In genomic region chr11:66371627-66372415, GRCh38 we compare ENCODE assay signal across 8 cellular contexts. TPM values are rescaled to one million over a fixed set of nuclear protein-coding genes. Genes with fewer than 3 reads are reported as not detected.
A peak's percentile ranks its signal among the peaks of the same experiment; 100 is the strongest.
DNase-seq lines count a peak whose midpoint lies in the region; ATAC-seq and TF ChIP-seq lines count a peak whose summit lies in the region.

A gene with protein sequence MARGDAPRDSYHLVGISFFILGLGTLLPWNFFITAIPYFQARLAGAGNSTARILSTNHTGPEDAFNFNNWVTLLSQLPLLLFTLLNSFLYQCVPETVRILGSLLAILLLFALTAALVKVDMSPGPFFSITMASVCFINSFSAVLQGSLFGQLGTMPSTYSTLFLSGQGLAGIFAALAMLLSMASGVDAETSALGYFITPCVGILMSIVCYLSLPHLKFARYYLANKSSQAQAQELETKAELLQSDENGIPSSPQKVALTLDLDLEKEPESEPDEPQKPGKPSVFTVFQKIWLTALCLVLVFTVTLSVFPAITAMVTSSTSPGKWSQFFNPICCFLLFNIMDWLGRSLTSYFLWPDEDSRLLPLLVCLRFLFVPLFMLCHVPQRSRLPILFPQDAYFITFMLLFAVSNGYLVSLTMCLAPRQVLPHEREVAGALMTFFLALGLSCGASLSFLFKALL (minus strand): TSS chr11:66371760. CDS start chr11:66371591, 169 bp downstream.

- peaks cover 3 to 19% of the 10 kb centered on the region in 2 donors for H3K36me3 ChIP-seq in duodenal mucosa (ENCODE audit: control insufficient read depth in 1 of 2, insufficient read depth in 2 of 2, low read length in 2 of 2)
- peaks cover 14% of the 10 kb centered on the region for H3K36me3 ChIP-seq in mesendoderm (ENCODE audit: control insufficient read depth, insufficient read depth, low read length)

- peak within 1 kb of the TSS; percentile 94 for H2BK5ac ChIP-seq in mesendoderm (ENCODE audit: low read length)

- peak within 1 kb of the TSS; percentile 86 for H2AK5ac ChIP-seq in mesendoderm (ENCODE audit: low read length)

- DNase-seq in NCI-H226 (peak; percentile 9), mesendoderm (peak; percentile 98), T1000 (lab: John Stamatoyannopoulos, UW) (no peak)
- peak; percentile 93 for DNase-seq in activated CD4-positive, alpha-beta T cell treated with anti-CD3 and anti-CD28 coated beads, Interleukin-2, amount 10 ng/mL, durations not matched to agents 24 days and 14 days
- DNase-seq in stimulated activated CD8-positive, alpha-beta memory T cell treated with anti-CD3 and anti-CD28 coated beads, Interleukin-15, amount 100 ng/mL, for 4 hours (ENCODE audit: low read depth in 2 of 2) = peak; percentile 58 to 64

- no peak within 1 kb of the TSS for H4K8ac ChIP-seq in mesendoderm (ENCODE audit: low read depth, low read length)

- H3K4me1 ChIP-seq in duodenal mucosa (ENCODE audit: control insufficient read depth in 1 of 2, insufficient read depth in 2 of 2, low read length in 2 of 2) (peaks cover 12 to 17% of the 10 kb centered on the region in 2 donors), mesendoderm (ENCODE audit: control insufficient read depth, low read depth, low read length) (peaks cover 12% of the 10 kb centered on the region)

- peaks cover 12% of the 10 kb centered on the region for H3K36me3 Mint-ChIP-seq in activated CD4-positive, alpha-beta T cell treated with anti-CD3 and anti-CD28 coated beads, Interleukin-2, amount 10 ng/mL, durations not matched to agents 24 days and 14 days (ENCODE audit: low read depth)

- peak within 1 kb of the TSS; percentile 88 for H3K4me3 Mint-ChIP-seq in activated CD4-positive, alpha-beta T cell treated with anti-CD3 and anti-CD28 coated beads, Interleukin-2, amount 10 ng/mL, durations not matched to agents 24 days and 14 days

- H3K27me3 ChIP-seq in duodenal mucosa (ENCODE audit: control insufficient read depth in 1 of 2, insufficient read depth in 2 of 2, low read length in 2 of 2) = no peaks in the 10 kb centered on the region
- no peaks in the 10 kb centered on the region for H3K27me3 ChIP-seq in mesendoderm (ENCODE audit: insufficient read depth, low read length, poor library complexity)

- TF ChIP-seq POLR2A in GM15510 (IDR thresholded peaks at IDR 0.05; ENCODE audit: borderline replicate concordance, extremely low read depth, insufficient read length) = peak; percentile 40

- H3K27me3 Mint-ChIP-seq in activated CD4-positive, alpha-beta T cell treated with anti-CD3 and anti-CD28 coated beads, Interleukin-2, amount 10 ng/mL, durations not matched to agents 24 days and 14 days = peaks cover 2% of the 10 kb centered on the region

- peaks cover 19% of the 10 kb centered on the region for H3K79me1 ChIP-seq in mesendoderm (ENCODE audit: low read length)

- H3K4me2 ChIP-seq in mesendoderm (ENCODE audit: low read length) = peak within 1 kb of the TSS; percentile 28

- peak within 1 kb of the TSS; percentile 50 for H3K27ac ChIP-seq in duodenal mucosa (ENCODE audit: low read depth, low read length)
- H3K27ac ChIP-seq in mesendoderm (ENCODE audit: low read depth, low read length) = peak within 1 kb of the TSS; percentile 97

- H3K4ac ChIP-seq in mesendoderm (ENCODE audit: low read depth, low read length) = peak within 1 kb of the TSS; percentile 77

- H3K18ac ChIP-seq in mesendoderm (ENCODE audit: low read length) = peak within 1 kb of the TSS; percentile 79

- peak; percentile 69 for ATAC-seq in HG03095 (IDR thresholded peaks at IDR 0.05; ENCODE audit: unreplicated experiment)

- peak within 1 kb of the TSS; percentile 14 for H2BK15ac ChIP-seq in mesendoderm (replicated peaks; ENCODE audit: low read depth)

- H2BK120ac ChIP-seq in mesendoderm (ENCODE audit: low read depth, low read length) = peak within 1 kb of the TSS; percentile 65

- H3K23ac ChIP-seq in mesendoderm (ENCODE audit: low read length) = peak within 1 kb of the TSS; percentile 56

- peak within 1 kb of the TSS; percentile 99 for H3K56ac ChIP-seq in mesendoderm (ENCODE audit: low read length)

- intact Hi-C loops in activated CD4-positive, alpha-beta T cell treated with anti-CD3 and anti-CD28 coated beads, Interleukin-2, amount 10 ng/mL, durations not matched to agents 24 days and 14 days (cut with micrococcal nuclease) = loop anchor here (1.0 kb wide), 1 partner anchor 24 kb away; no protein-coding TSS in a partner anchor

- H3K4me3 ChIP-seq in duodenal mucosa (ENCODE audit: low read depth in 1 of 2, low read length in 2 of 2) = peak within 1 kb of the TSS; percentile 68 to 70
- peak within 1 kb of the TSS; percentile 98 for H3K4me3 ChIP-seq in mesendoderm (ENCODE audit: low read length)

- peak within 1 kb of the TSS; percentile 89 for H3K27ac Mint-ChIP-seq in activated CD4-positive, alpha-beta T cell treated with anti-CD3 and anti-CD28 coated beads, Interleukin-2, amount 10 ng/mL, durations not matched to agents 24 days and 14 days

- no CpG with 5 or more reads among the region's 72 CpGs for WGBS in mesendoderm (ENCODE audit: extremely low coverage, insufficient coverage, low lambda C conversion rate)

- H3K4me1 Mint-ChIP-seq in activated CD4-positive, alpha-beta T cell treated with anti-CD3 and anti-CD28 coated beads, Interleukin-2, amount 10 ng/mL, durations not matched to agents 24 days and 14 days = peaks cover 17% of the 10 kb centered on the region

- H3K9me3 ChIP-seq in duodenal mucosa (ENCODE audit: control insufficient read depth in 1 of 2, low read length in 2 of 2) = no peaks in the 10 kb centered on the region

- no peaks in the 10 kb centered on the region for H3K9me3 Mint-ChIP-seq in activated CD4-positive, alpha-beta T cell treated with anti-CD3 and anti-CD28 coated beads, Interleukin-2, amount 10 ng/mL, durations not matched to agents 24 days and 14 days

- H3K9ac ChIP-seq in duodenal mucosa (ENCODE audit: low read depth in 1 of 2, low read length in 2 of 2) = peak within 1 kb of the TSS; percentile 60 to 73
- H3K9ac ChIP-seq in mesendoderm (ENCODE audit: low read length) = peak within 1 kb of the TSS; percentile 98

- H4K5ac ChIP-seq in mesendoderm (ENCODE audit: low read length) = no peak within 1 kb of the TSS

- H3K79me2 ChIP-seq in mesendoderm (ENCODE audit: control insufficient read depth, insufficient read depth, low read length) = peaks cover 17% of the 10 kb centered on the region

RNA-seq across cellular contexts. Expression of the gene that starts here (rescaled TPM):
- total RNA-seq in activated CD4-positive, alpha-beta T cell treated with anti-CD3 and anti-CD28 coated beads, Interleukin-2, amount 10 ng/mL, durations not matched to agents 24 days and 14 days = 17.4 and 18.9 TPM in 2 replicates
- 28.3 TPM for polyA plus RNA-seq in mesendoderm (2013, experiment 1 of 2)
- polyA plus RNA-seq in mesendoderm (2013, experiment 2 of 2) = 29.0 TPM
